Comparison of ENCODE assay signal across 13 cellular contexts in genomic region chr3:9930804-9931418, GRCh38. TPM values are rescaled to one million over a fixed set of nuclear protein-coding genes. Genes with fewer than 3 reads are reported as not detected.
DNase-seq lines count a peak whose midpoint lies in the region; ATAC-seq and TF ChIP-seq lines count a peak whose summit lies in the region.
"Had no signal": no experiment of that assay in that cellular context is flagged by ENCODE, and none has a peak within 500 bp of the region (broad histone marks: within the 10 kb centered on the region; RNA-seq: fewer than 3 reads in every experiment).

No MANE protein-coding gene starts in this region.

- H3K9me2 ChIP-seq in HCT116 (ENCODE audit: insufficient read depth) = no peaks in the 10 kb centered on the region

- CTCF ChIA-PET in HCT116 (lab: Charles Lee) = interaction anchor here (6.2 kb wide), 1 partner anchor 15 kb away, joined by 65 read pairs; no protein-coding TSS in a partner anchor

- DNase-seq in DMS 273 (lab: John Stamatoyannopoulos, UW; ENCODE audit: unreplicated experiment) = peak; percentile 39
- DNase-seq in DMS 273 treated with DMSO at 0.1 percent for 48 hours (lab: John Stamatoyannopoulos, UW) = no peak
- no peak for DNase-seq in HCT116 (ENCODE audit: low read depth, low spot score)
- no peak for DNase-seq in T-helper 2 cell treated with Interferon-gamma antibody and Interleukin-4, amounts not matched to agents 5 μg/mL and 100 μg/mL, for 36 hours (ENCODE audit: low spot score)
- DNase-seq in iris pigment epithelial cell (ENCODE audit: low read depth) = peak; percentile 15
- no peak for DNase-seq in DMS79 treated with DMSO at 0.1 percent for 48 hours (lab: John Stamatoyannopoulos, UW)
- no peak for DNase-seq in NCI-H524 treated with DMSO at 0.1 percent for 48 hours (lab: John Stamatoyannopoulos, UW)
- no peak for DNase-seq in stimulated activated CD4-positive, alpha-beta T cell treated with anti-CD3 and anti-CD28 coated beads, Interleukin-2, amount 100 ng/mL, for 24 hours
- DNase-seq: 8988T; activated T-cell treated with anti-CD3 and anti-CD28 coated beads, Interleukin-2, amount 50 U/mL, for 4 hours; cortex of kidney; mammary epithelial cell; NCI-H2227 treated with DMSO at 0.1 percent for 48 hours had no signal

- peaks cover 0 to 4% of the 10 kb centered on the region in 2 experiments; a peak in 1 of 4 replicates for H3K36me3 ChIP-seq in HCT116 (ENCODE audit: control insufficient read depth in 1 of 2, insufficient read depth in 2 of 2, low read length in 2 of 2)

- TF ChIP-seq CTCF in HCT116 (IDR thresholded peaks at IDR 0.05 in 2 of 3, conservative IDR thresholded peaks at IDR 0.05 in 1 of 3; ENCODE audit: borderline replicate concordance in 1 of 3, insufficient read depth in 1 of 3, low read depth in 2 of 3, low read length in 2 of 3) = peak in 1 of 3 experiments; percentile 23; a peak in 1 of 6 replicates

- H3K36me3 Mint-ChIP-seq in T-helper 2 cell treated with Interferon-gamma antibody and Interleukin-4, amounts not matched to agents 5 μg/mL and 100 μg/mL, for 36 hours (ENCODE audit: low read depth) = peaks cover 4% of the 10 kb centered on the region

- no peak overlapping the region for H2AFZ ChIP-seq in HCT116 (ENCODE audit: low read depth, low read length, poor library complexity, severe bottlenecking)

- H3K4me3 Mint-ChIP-seq in T-helper 2 cell treated with Interferon-gamma antibody and Interleukin-4, amounts not matched to agents 5 μg/mL and 100 μg/mL, for 36 hours = peak overlapping the region; percentile 31

- intact Hi-C loops in HCT116 (cut with micrococcal nuclease) = loop anchor here (5.0 kb wide), 3 partner anchors 39 to 214 kb away; partner anchors contain the start of genes JAGN1 and RPUSD3

- no peaks in the 10 kb centered on the region for H3K9me3 Mint-ChIP-seq in T-helper 2 cell treated with Interferon-gamma antibody and Interleukin-4, amounts not matched to agents 5 μg/mL and 100 μg/mL, for 36 hours
- H3K9me3 Mint-ChIP-seq: activated T-cell treated with anti-CD3 and anti-CD28 coated beads, Interleukin-2, amount 50 U/mL, for 4 hours had no signal

- TF ChIP-seq POLR2A in HCT116 (IDR thresholded peaks at IDR 0.05; ENCODE audit: borderline replicate concordance, extremely low read depth, insufficient read depth, insufficient read length) = no peak

- no TSS peak for BruUV-seq in HCT116 (replicated peaks; lab: Mats Ljungman, UMichigan)

- peaks cover 9 to 24% of the 10 kb centered on the region in 2 experiments for H3K4me1 ChIP-seq in HCT116 (ENCODE audit: control insufficient read depth in 1 of 2, insufficient read depth in 2 of 2, low read length in 2 of 2)

- H4K20me1 ChIP-seq in HCT116 (ENCODE audit: insufficient read depth) = no peaks in the 10 kb centered on the region

- H3K27me3 Mint-ChIP-seq in T-helper 2 cell treated with Interferon-gamma antibody and Interleukin-4, amounts not matched to agents 5 μg/mL and 100 μg/mL, for 36 hours (ENCODE audit: low read depth) = no peaks in the 10 kb centered on the region

- peak; percentile 41; the same call in 1 of the 2 replicates for TF ChIP-seq RAD21 in HCT116 (IDR thresholded peaks at IDR 0.05; ENCODE audit: low read depth)

- ATAC-seq in HCT116 = no peak
- ATAC-seq: activated T-cell treated with anti-CD3 and anti-CD28 coated beads, Interleukin-2, amount 50 U/mL, for 4 hours had no signal

- H3K9me3 ChIP-seq in HCT116 (ENCODE audit: control insufficient read depth in 1 of 2, insufficient read depth in 1 of 2, low read depth in 1 of 2, low read length in 2 of 2) = no peaks in the 10 kb centered on the region

- H3K79me2 ChIP-seq in HCT116 (ENCODE audit: insufficient read depth, low read length) = no peaks in the 10 kb centered on the region

- no peak overlapping the region for H3K4me2 ChIP-seq in HCT116 (ENCODE audit: low read length)

- peaks cover 24% of the 10 kb centered on the region for H3K4me1 Mint-ChIP-seq in T-helper 2 cell treated with Interferon-gamma antibody and Interleukin-4, amounts not matched to agents 5 μg/mL and 100 μg/mL, for 36 hours (ENCODE audit: low read depth)

- RAD21 ChIA-PET in HCT116 (lab: Charles Lee; ENCODE audit: low non-redundant PET in 1 of 2, low total read pairs in 2 of 2, uncharacterized antibody in 2 of 2, unreplicated experiment in 2 of 2) = no interaction called here

- no peaks in the 10 kb centered on the region for H3K27me3 ChIP-seq in HCT116 (ENCODE audit: insufficient read depth, low read length)

- no peak overlapping the region for H3K9ac ChIP-seq in HCT116 (ENCODE audit: low read length)

- H3K4me3 ChIP-seq in HCT116 (replicated peaks in 1 of 2; ENCODE audit: low read depth in 1 of 2, low read length in 2 of 2) = no peak overlapping the region

- no peak overlapping the region for H3K27ac Mint-ChIP-seq in T-helper 2 cell treated with Interferon-gamma antibody and Interleukin-4, amounts not matched to agents 5 μg/mL and 100 μg/mL, for 36 hours

- H3K27ac ChIP-seq in HCT116 (ENCODE audit: low read depth, low read length) = no peak overlapping the region

- POLR2A ChIA-PET in HCT116 (lab: Charles Lee) = no interaction called here

TF ChIP-seq in HCT116, 20 proteins besides CTCF, POLR2A, EP300 and RAD21:
- no peak for TF ChIP-seq ELF1 (IDR thresholded peaks at IDR 0.05; ENCODE audit: borderline replicate concordance, low read depth)
- no peak for TF ChIP-seq SRF (IDR thresholded peaks at IDR 0.05; ENCODE audit: low read depth)
- no peak for TF ChIP-seq POLR2AphosphoS5 (IDR thresholded peaks at IDR 0.05; ENCODE audit: low read depth, low read length)
- TF ChIP-seq CBX3 (IDR thresholded peaks at IDR 0.05; ENCODE audit: low read depth) = no peak

RNA-seq across cellular contexts. Expression of gene CRELD1, which starts 2.7 kb away (rescaled TPM):
- total RNA-seq in HCT116 (2021; ENCODE audit: unreplicated experiment) = 18.7 TPM
- 29.4 and 31.8 TPM in 2 replicates for polyA plus RNA-seq in HCT116 (2012)

RNA-seq across cellular contexts. Expression of gene IL17RC, which starts 14.0 kb away (rescaled TPM):
- 17.6 TPM for total RNA-seq in HCT116 (2021; ENCODE audit: unreplicated experiment)
- polyA plus RNA-seq in HCT116 (2012) = 12.5 and 14.5 TPM in 2 replicates

RNA-seq across cellular contexts. Expression of gene PRRT3, which starts 21.3 kb away (rescaled TPM):
- total RNA-seq in HCT116 (2021; ENCODE audit: unreplicated experiment) = 0.96 TPM
- polyA plus RNA-seq in HCT116 (2012) = 0.76 and 1.1 TPM in 2 replicates

RNA-seq across cellular contexts. Expression of gene IL17RE, which starts 28.3 kb away (rescaled TPM):
- total RNA-seq in HCT116 (2021; ENCODE audit: unreplicated experiment) = 14.3 TPM
- 12.8 and 12.9 TPM in 2 replicates for polyA plus RNA-seq in HCT116 (2012)

RNA-seq across cellular contexts. Expression of gene JAGN1, which starts 40.5 kb away (rescaled TPM):
- total RNA-seq in HCT116 (2021; ENCODE audit: unreplicated experiment) = 33.4 TPM
- polyA plus RNA-seq in HCT116 (2012) = 35.8 and 40.4 TPM in 2 replicates

Comparison
In these comparisons a context has a peak if more than half of its experiments do, and no peak if none do; other contexts are left out.
1. DNase-seq: peak in DMS 273 (single experiment) and iris pigment epithelial cell (single experiment); none in DMS 273 treated with DMSO at 0.1 percent for 48 hours (single experiment), HCT116 (single experiment), T-helper 2 cell treated with Interferon-gamma antibody and Interleukin-4, amounts not matched to agents 5 μg/mL and 100 μg/mL, for 36 hours (single experiment), DMS79 treated with DMSO at 0.1 percent for 48 hours (single experiment), NCI-H524 treated with DMSO at 0.1 percent for 48 hours (single experiment) and stimulated activated CD4-positive, alpha-beta T cell treated with anti-CD3 and anti-CD28 coated beads, Interleukin-2, amount 100 ng/mL, for 24 hours (0 of 2).